In the genomic region with DNA sequence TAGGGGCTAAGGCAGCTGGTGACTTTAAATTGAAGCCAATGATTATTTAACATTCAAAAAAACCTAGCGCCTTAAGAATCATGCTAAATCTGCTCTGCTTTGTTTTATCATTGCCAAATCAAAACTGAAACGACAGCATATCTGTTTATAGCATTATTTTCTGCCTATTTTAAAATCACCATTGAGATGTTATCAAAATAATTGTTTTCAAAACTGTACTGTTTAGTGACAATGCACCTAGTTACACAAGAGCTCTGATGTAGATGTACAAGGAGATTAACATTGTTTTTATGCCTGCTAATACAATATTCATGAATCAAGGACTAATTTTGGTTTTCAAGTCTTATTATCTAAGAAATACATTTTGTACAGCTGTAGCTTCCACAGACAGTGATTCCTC, we compare ENCODE assay signal across 28 cellular contexts.
"Had no signal": no experiment of that assay in that cellular context is flagged by ENCODE, and none has a peak within 500 bp of the region (broad histone marks: within the 10 kb centered on the region; RNA-seq: fewer than 3 reads in every experiment).

No MANE protein-coding gene starts in this region.

- H3K4me1 Mint-ChIP-seq: nephron progenitor cell; neural crest cell; stimulated activated effector memory CD8-positive, alpha-beta T cell treated with anti-CD3 and anti-CD28 coated beads, Interleukin-12 subunit alpha, Interleukin-12 subunit beta, amount 100 ng/mL, for 72 hours; stimulated activated naive B cell treated with anti-CD40 and anti-IgM and Interleukin-4, amounts not matched to agents 10 μg/mL and 1 μg/mL and 100 μg/mL, for 72 hours had no signal

- ATAC-seq: natural killer cell treated with Interleukin-12 subunit alpha and Interleukin-12 subunit beta and Interleukin-15 and Interleukin-18, amount 100 ng/mL, for 72 hours; psoas muscle; right cardiac atrium; right lobe of liver; stimulated activated effector memory CD8-positive, alpha-beta T cell treated with anti-CD3 and anti-CD28 coated beads, Interleukin-12 subunit alpha, Interleukin-12 subunit beta, amount 100 ng/mL, for 72 hours; stimulated activated naive B cell treated with anti-CD40 and anti-IgM and Interleukin-4, amounts not matched to agents 10 μg/mL and 1 μg/mL and 100 μg/mL, for 72 hours had no signal

- H3K4me3 Mint-ChIP-seq: natural killer cell treated with Interleukin-12 subunit alpha and Interleukin-12 subunit beta and Interleukin-15 and Interleukin-18, amount 100 ng/mL, for 72 hours; nephron progenitor cell; neural crest cell; stimulated activated effector memory CD8-positive, alpha-beta T cell treated with anti-CD3 and anti-CD28 coated beads, Interleukin-12 subunit alpha, Interleukin-12 subunit beta, amount 100 ng/mL, for 72 hours; stimulated activated naive B cell treated with anti-CD40 and anti-IgM and Interleukin-4, amounts not matched to agents 10 μg/mL and 1 μg/mL and 100 μg/mL, for 72 hours; stimulated activated naive CD8-positive, alpha-beta T cell treated with anti-CD3 and anti-CD28 coated beads, Interleukin-15, Interleukin-2, amounts not matched to agents 100 ng/mL and 50 ng/mL, for 24 hours had no signal

- H3K27ac Mint-ChIP-seq: natural killer cell treated with Interleukin-12 subunit alpha and Interleukin-12 subunit beta and Interleukin-15 and Interleukin-18, amount 100 ng/mL, for 72 hours; nephron progenitor cell; progenitor cell of endocrine pancreas; stimulated activated effector memory CD8-positive, alpha-beta T cell treated with anti-CD3 and anti-CD28 coated beads, Interleukin-12 subunit alpha, Interleukin-12 subunit beta, amount 100 ng/mL, for 72 hours; stimulated activated naive B cell treated with anti-CD40 and anti-IgM and Interleukin-4, amounts not matched to agents 10 μg/mL and 1 μg/mL and 100 μg/mL, for 72 hours; stimulated activated naive CD8-positive, alpha-beta T cell treated with anti-CD3 and anti-CD28 coated beads, Interleukin-15, Interleukin-2, amounts not matched to agents 100 ng/mL and 50 ng/mL, for 24 hours had no signal

- H3K27me3 ChIP-seq: right lobe of liver, sigmoid colon, stomach, thyroid gland, tibial nerve, upper lobe of left lung, vagina had no signal

- DNase-seq: nephron progenitor cell; occipital lobe; ovary; posterior cingulate gyrus; psoas muscle; right cardiac atrium; right lobe of liver; sigmoid colon; small intestine; stimulated activated CD4-positive, alpha-beta T cell treated with anti-CD3 and anti-CD28 coated beads, Interleukin-15, amount 100 ng/mL, for 24 hours; stimulated activated CD4-positive, alpha-beta T cell treated with anti-CD3 and anti-CD28 coated beads, Interleukin-2, amount 100 ng/mL, for 24 hours; stimulated activated CD4-positive, alpha-beta T cell treated with anti-CD3 and anti-CD28 coated beads, Interleukin-2, amount 100 ng/mL, for 48 hours; stimulated activated CD4-positive, alpha-beta T cell treated with anti-CD3 and anti-CD28 coated beads, Interleukin-4, amount 100 ng/mL, for 24 hours; stimulated activated naive B cell treated with anti-CD40 and anti-IgM and Interleukin-4, amounts not matched to agents 10 μg/mL and 1 μg/mL and 100 μg/mL, for 72 hours; stimulated activated naive CD4-positive, alpha-beta T cell treated with Interleukin-2 at 50 U/mL for 16 hours; stomach; thyroid gland; trophoblast cell; upper lobe of left lung had no signal

- H3K36me3 Mint-ChIP-seq: stimulated activated effector memory CD8-positive, alpha-beta T cell treated with anti-CD3 and anti-CD28 coated beads, Interleukin-12 subunit alpha, Interleukin-12 subunit beta, amount 100 ng/mL, for 72 hours; stimulated activated naive B cell treated with anti-CD40 and anti-IgM and Interleukin-4, amounts not matched to agents 10 μg/mL and 1 μg/mL and 100 μg/mL, for 72 hours had no signal

- H3K4me1 ChIP-seq: parathyroid adenoma, psoas muscle, right lobe of liver, sigmoid colon, stomach, thyroid gland, tibial nerve, upper lobe of left lung, vagina had no signal

- H3K27ac ChIP-seq: ovary, parathyroid adenoma, psoas muscle, right lobe of liver, sigmoid colon, stomach, thoracic aorta, thyroid gland, tibial nerve, upper lobe of left lung, vagina had no signal

- H3K27me3 Mint-ChIP-seq: natural killer cell treated with Interleukin-12 subunit alpha and Interleukin-12 subunit beta and Interleukin-15 and Interleukin-18, amount 100 ng/mL, for 72 hours; progenitor cell of endocrine pancreas; stimulated activated naive B cell treated with anti-CD40 and anti-IgM and Interleukin-4, amounts not matched to agents 10 μg/mL and 1 μg/mL and 100 μg/mL, for 72 hours; stimulated activated naive CD8-positive, alpha-beta T cell treated with anti-CD3 and anti-CD28 coated beads, Interleukin-15, Interleukin-2, amounts not matched to agents 100 ng/mL and 50 ng/mL, for 24 hours had no signal

- H3K9me3 ChIP-seq: ovary, psoas muscle, right lobe of liver, thoracic aorta, thyroid gland, tibial nerve, upper lobe of left lung, vagina had no signal

- H3K9ac ChIP-seq: parathyroid adenoma had no signal

- H3K36me3 ChIP-seq: ovary, right lobe of liver, sigmoid colon, stomach, thoracic aorta, thyroid gland, tibial nerve, upper lobe of left lung, vagina had no signal

- H3K9me3 Mint-ChIP-seq: nephron progenitor cell had no signal

- H3K79me2 ChIP-seq: parathyroid adenoma had no signal

- H3K4me3 ChIP-seq: ovary, psoas muscle, right lobe of liver, sigmoid colon, stomach, thoracic aorta, thyroid gland, tibial nerve, upper lobe of left lung, vagina had no signal

- H2AFZ ChIP-seq: parathyroid adenoma had no signal
